1 cellular context compared by ENCODE assay signal in the genomic region with DNA sequence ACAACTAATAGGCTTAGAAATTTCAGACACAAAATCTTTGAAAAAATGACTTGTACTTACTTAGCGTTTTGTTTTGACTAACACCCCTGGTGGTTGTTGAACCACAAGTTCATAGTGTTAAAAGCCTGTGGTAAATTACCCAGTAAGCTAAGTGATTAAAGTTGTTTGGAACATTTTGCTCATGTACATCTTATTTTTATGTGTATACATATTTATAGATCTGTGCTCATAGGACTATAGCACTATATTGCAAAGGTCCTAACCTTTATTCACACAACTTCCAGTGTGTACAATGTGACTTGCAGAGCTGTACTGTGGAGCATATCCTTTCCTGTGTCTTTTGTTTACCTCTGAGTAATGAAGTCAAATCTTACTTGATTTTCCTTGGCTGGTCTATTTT.
TF ChIP-seq lines count a peak whose summit lies in the region.

No MANE protein-coding gene starts in this region.

TF ChIP-seq in IMR-90, 13 proteins besides CTCF, POLR2A, EP300 and RAD21 (continued from another document):
- TF ChIP-seq CHD1 (IDR thresholded peaks at IDR 0.05; ENCODE audit: low read depth, low read length) (no peak), MAZ (IDR thresholded peaks at IDR 0.05; ENCODE audit: borderline replicate concordance, low read depth, low read length) (no peak), SMC3 (IDR thresholded peaks at IDR 0.05; ENCODE audit: low read depth, low read length) (no peak), CEBPB (IDR thresholded peaks at IDR 0.05; ENCODE audit: low read depth, low read length) (no peak)
- TF ChIP-seq, protein P1, sequence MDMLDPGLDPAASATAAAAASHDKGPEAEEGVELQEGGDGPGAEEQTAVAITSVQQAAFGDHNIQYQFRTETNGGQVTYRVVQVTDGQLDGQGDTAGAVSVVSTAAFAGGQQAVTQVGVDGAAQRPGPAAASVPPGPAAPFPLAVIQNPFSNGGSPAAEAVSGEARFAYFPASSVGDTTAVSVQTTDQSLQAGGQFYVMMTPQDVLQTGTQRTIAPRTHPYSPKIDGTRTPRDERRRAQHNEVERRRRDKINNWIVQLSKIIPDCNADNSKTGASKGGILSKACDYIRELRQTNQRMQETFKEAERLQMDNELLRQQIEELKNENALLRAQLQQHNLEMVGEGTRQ (IDR thresholded peaks at IDR 0.05; ENCODE audit: low read depth, low read length) = no peak
